ENCODE assay signal across 17 cellular contexts in the genomic region with DNA sequence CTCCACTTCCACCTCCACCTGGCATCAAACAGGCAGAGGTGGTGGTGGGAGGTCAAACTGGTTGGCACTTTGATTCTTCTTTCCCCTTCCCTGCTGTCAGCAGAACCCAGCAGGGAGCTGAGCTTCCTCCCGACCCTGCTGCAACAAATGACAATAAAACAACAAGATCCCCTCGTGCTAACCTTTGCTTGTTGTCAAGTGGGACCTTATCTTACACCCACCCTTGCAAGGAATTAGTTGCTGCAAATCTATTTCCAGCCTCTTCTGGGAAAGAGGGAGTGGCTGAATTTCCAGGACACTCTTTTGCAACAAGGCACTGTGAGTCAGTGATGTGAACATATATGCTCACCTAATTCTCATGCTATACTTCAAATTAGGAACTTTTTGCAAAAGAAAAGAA.
DNase-seq lines count a peak whose midpoint lies in the region; ATAC-seq and TF ChIP-seq lines count a peak whose summit lies in the region.
"Had no signal": no experiment of that assay in that cellular context is flagged by ENCODE, and none has a peak within 500 bp of the region (broad histone marks: within the 10 kb centered on the region; RNA-seq: fewer than 3 reads in every experiment).

No MANE protein-coding gene starts in this region.

- H2BK5ac ChIP-seq in neuronal stem cell (ENCODE audit: low read length) = no peak overlapping the region

- H3K4me1 Mint-ChIP-seq in WTC11 = peaks cover 9% of the 10 kb centered on the region
- H3K4me1 Mint-ChIP-seq in activated T-helper 1 cell treated with anti-CD3 and anti-CD28 coated beads, Interleukin-12 subunit alpha, Interleukin-12 subunit beta, Interleukin-2, Interleukin-4 antibody, amounts not matched to agents 30 ng/mL and 10 ng/mL and 1 ng/mL, durations not matched to agents 14 hours and 24 hours and 36 hours (ENCODE audit: low read depth) = no peaks in the 10 kb centered on the region

- H2AFZ ChIP-seq in neuronal stem cell (ENCODE audit: low read length) = peak overlapping the region; percentile 17
- H2AFZ ChIP-seq: GM23248 had no signal

- H3K9me3 Mint-ChIP-seq in WTC11 = no peaks in the 10 kb centered on the region
- peaks cover 8% of the 10 kb centered on the region for H3K9me3 Mint-ChIP-seq in activated T-helper 1 cell treated with anti-CD3 and anti-CD28 coated beads, Interleukin-12 subunit alpha, Interleukin-12 subunit beta, Interleukin-2, Interleukin-4 antibody, amounts not matched to agents 30 ng/mL and 10 ng/mL and 1 ng/mL, durations not matched to agents 14 hours and 24 hours and 36 hours

- no peak overlapping the region for H3K27ac Mint-ChIP-seq in WTC11
- H3K27ac Mint-ChIP-seq in activated T-helper 1 cell treated with anti-CD3 and anti-CD28 coated beads, Interleukin-12 subunit alpha, Interleukin-12 subunit beta, Interleukin-2, Interleukin-4 antibody, amounts not matched to agents 30 ng/mL and 10 ng/mL and 1 ng/mL, durations not matched to agents 14 hours and 24 hours and 36 hours = no peak overlapping the region

- H3K36me3 ChIP-seq in H7 (replicated peaks; ENCODE audit: control insufficient read depth, insufficient read depth, low read length) = no peaks in the 10 kb centered on the region
- H3K36me3 ChIP-seq in neuronal stem cell (replicated peaks in 1 of 2; ENCODE audit: control insufficient read depth in 2 of 2, insufficient read depth in 2 of 2, low read length in 2 of 2) = no peaks in the 10 kb centered on the region
- H3K36me3 ChIP-seq: SJSA1 had no signal

- H3K18ac ChIP-seq in neuronal stem cell (ENCODE audit: low read length) = no peak overlapping the region

- no peak overlapping the region for H3K23ac ChIP-seq in neuronal stem cell (ENCODE audit: low read depth, low read length, poor library complexity)

- no peaks in the 10 kb centered on the region for H3K79me1 ChIP-seq in neuronal stem cell (ENCODE audit: low read depth, low read length)

- no peak overlapping the region for H2BK120ac ChIP-seq in neuronal stem cell (ENCODE audit: low read depth, low read length)

- no peaks in the 10 kb centered on the region for H3K9me3 ChIP-seq in neuronal stem cell (replicated peaks in 1 of 2; ENCODE audit: control insufficient read depth in 2 of 2, insufficient read depth in 1 of 2, low read depth in 1 of 2, low read length in 2 of 2)
- H3K9me3 ChIP-seq: SJSA1 had no signal

- no peak overlapping the region for H3K9ac ChIP-seq in neuronal stem cell (ENCODE audit: low read depth, low read length, poor library complexity)
- H3K9ac ChIP-seq: GM23248 had no signal

- H4K8ac ChIP-seq in neuronal stem cell (ENCODE audit: low read depth, low read length) = no peak overlapping the region

- intact Hi-C loops in activated T-helper 1 cell treated with anti-CD3 and anti-CD28 coated beads, Interleukin-12 subunit alpha, Interleukin-12 subunit beta, Interleukin-2, Interleukin-4 antibody, amounts not matched to agents 30 ng/mL and 10 ng/mL and 1 ng/mL, durations not matched to agents 14 hours and 24 hours and 36 hours (cut with micrococcal nuclease) = no loop called here

- H3K4me2 ChIP-seq in neuronal stem cell (ENCODE audit: insufficient read depth, low read length, poor library complexity, severe bottlenecking) = no peak overlapping the region

- H3K14ac ChIP-seq in neuronal stem cell (ENCODE audit: low read length) = no peak overlapping the region

- no peak overlapping the region for H2AK5ac ChIP-seq in neuronal stem cell (ENCODE audit: low read depth, low read length)

- no peak overlapping the region for H3K4me3 Mint-ChIP-seq in WTC11
- no peak overlapping the region for H3K4me3 Mint-ChIP-seq in activated T-helper 1 cell treated with anti-CD3 and anti-CD28 coated beads, Interleukin-12 subunit alpha, Interleukin-12 subunit beta, Interleukin-2, Interleukin-4 antibody, amounts not matched to agents 30 ng/mL and 10 ng/mL and 1 ng/mL, durations not matched to agents 14 hours and 24 hours and 36 hours

- no peak overlapping the region for H2BK15ac ChIP-seq in neuronal stem cell (ENCODE audit: low read length)

- H3K27me3 ChIP-seq in H7 (ENCODE audit: control insufficient read depth, insufficient read depth, low read length) (no peaks in the 10 kb centered on the region), neuronal stem cell (ENCODE audit: control insufficient read depth in 3 of 3, insufficient read depth in 3 of 3, low read depth in 1 of 3, low read length in 3 of 3) (no peaks in the 10 kb centered on the region)
- H3K27me3 ChIP-seq: SJSA1 had no signal

- H3K4me1 ChIP-seq in neuronal stem cell (ENCODE audit: control insufficient read depth in 2 of 2, insufficient read depth in 1 of 2, low read depth in 1 of 2, low read length in 2 of 2) = peaks cover 0 to 4% of the 10 kb centered on the region in 2 donors
- H3K4me1 ChIP-seq: SJSA1 had no signal

- WGBS in neuronal stem cell (ENCODE audit: extremely low coverage in 2 of 2, insufficient read length in 2 of 2, insufficient replicate concordance in 1 of 2), 2 donors = no CpG with 5 or more reads among the region's 2 CpGs

- POLR2A ChIA-PET in WTC11 (lab: Charles Lee) = no interaction called here

- DNase-seq in H7 = peak; percentile 4
- no peak for DNase-seq in WTC11 (ENCODE audit: low spot score)
- DNase-seq in fibroblast of pulmonary artery (ENCODE audit: low read depth) = peak; percentile 8
- peak; percentile 5 for DNase-seq in neuronal stem cell (ENCODE audit: low spot score)
- DNase-seq in GF-D8 (lab: John Stamatoyannopoulos, UW) = no peak
- no peak for DNase-seq in pons (ENCODE audit: low spot score)
- DNase-seq in activated T-helper 1 cell treated with anti-CD3 and anti-CD28 coated beads, Interleukin-12 subunit alpha, Interleukin-12 subunit beta, Interleukin-2, Interleukin-4 antibody, amounts not matched to agents 30 ng/mL and 10 ng/mL and 1 ng/mL, durations not matched to agents 14 hours and 24 hours and 36 hours (ENCODE audit: low spot score) = no peak
- DNase-seq: ACHN, Calu3, GM23248, MV-4-11, NCI-H1417, NCI-H187 treated with DMSO at 0.1 percent for 48 hours, NCI-H2171, NCI-H446 treated with DMSO at 0.1 percent for 48 hours, RPMI8226 had no signal

- H4K91ac ChIP-seq in neuronal stem cell (ENCODE audit: low read depth, low read length, poor library complexity) = no peak overlapping the region

- H3K4ac ChIP-seq in neuronal stem cell (ENCODE audit: low read length) = no peak overlapping the region

- no peak for TF ChIP-seq CTCF in WTC11 (IDR thresholded peaks at IDR 0.05)
- no peak for TF ChIP-seq CTCF in fibroblast of pulmonary artery (IDR thresholded peaks at IDR 0.05; ENCODE audit: low read length, missing control alignments)

- H3K36me3 Mint-ChIP-seq in WTC11 = no peaks in the 10 kb centered on the region
- no peaks in the 10 kb centered on the region for H3K36me3 Mint-ChIP-seq in activated T-helper 1 cell treated with anti-CD3 and anti-CD28 coated beads, Interleukin-12 subunit alpha, Interleukin-12 subunit beta, Interleukin-2, Interleukin-4 antibody, amounts not matched to agents 30 ng/mL and 10 ng/mL and 1 ng/mL, durations not matched to agents 14 hours and 24 hours and 36 hours (ENCODE audit: low read depth)

- CTCF ChIA-PET in WTC11 (lab: Charles Lee) = interaction anchor here (1.1 to 1.2 kb wide), 2 partner anchors 11 to 502 kb away, joined by 3 to 5 read pairs; no protein-coding TSS in a partner anchor

- H3K27ac ChIP-seq in neuronal stem cell (replicated peaks; ENCODE audit: low read length) = no peak overlapping the region
- H3K27ac ChIP-seq: GM23248, SJSA1 had no signal

- peak; percentile 68 for ATAC-seq in WTC11

- no peak overlapping the region for H3K4me3 ChIP-seq in H7 (ENCODE audit: insufficient read depth, low read depth, low read length)
- no peak overlapping the region for H3K4me3 ChIP-seq in fibroblast of pulmonary artery (replicated peaks; ENCODE audit: low read depth, low read length)
- no peak overlapping the region for H3K4me3 ChIP-seq in neuronal stem cell (ENCODE audit: low read length in 2 of 2)
- H3K4me3 ChIP-seq: GM23248, SJSA1 had no signal

- H2BK12ac ChIP-seq in neuronal stem cell (ENCODE audit: low read length) = no peak overlapping the region

- no peaks in the 10 kb centered on the region; the same call in 1 of the 2 replicates for H3K27me3 Mint-ChIP-seq in WTC11 (ENCODE audit: low read depth)
- H3K27me3 Mint-ChIP-seq in activated T-helper 1 cell treated with anti-CD3 and anti-CD28 coated beads, Interleukin-12 subunit alpha, Interleukin-12 subunit beta, Interleukin-2, Interleukin-4 antibody, amounts not matched to agents 30 ng/mL and 10 ng/mL and 1 ng/mL, durations not matched to agents 14 hours and 24 hours and 36 hours (ENCODE audit: insufficient read depth) = no peaks in the 10 kb centered on the region

TF ChIP-seq in WTC11, 78 proteins besides CTCF, POLR2A, EP300 and RAD21 (continues in another document):
- no peak for TF ChIP-seq MXD4 (CRISPR knock-in tag; IDR thresholded peaks at IDR 0.05; ENCODE audit: borderline replicate concordance)
- TF ChIP-seq, protein P1, sequence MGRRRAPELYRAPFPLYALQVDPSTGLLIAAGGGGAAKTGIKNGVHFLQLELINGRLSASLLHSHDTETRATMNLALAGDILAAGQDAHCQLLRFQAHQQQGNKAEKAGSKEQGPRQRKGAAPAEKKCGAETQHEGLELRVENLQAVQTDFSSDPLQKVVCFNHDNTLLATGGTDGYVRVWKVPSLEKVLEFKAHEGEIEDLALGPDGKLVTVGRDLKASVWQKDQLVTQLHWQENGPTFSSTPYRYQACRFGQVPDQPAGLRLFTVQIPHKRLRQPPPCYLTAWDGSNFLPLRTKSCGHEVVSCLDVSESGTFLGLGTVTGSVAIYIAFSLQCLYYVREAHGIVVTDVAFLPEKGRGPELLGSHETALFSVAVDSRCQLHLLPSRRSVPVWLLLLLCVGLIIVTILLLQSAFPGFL (CRISPR knock-in tag; IDR thresholded peaks at IDR 0.05; ENCODE audit: borderline replicate concordance) = no peak

Comparison
In these comparisons a context has a peak if more than half of its experiments do, and no peak if none do; other contexts are left out.
1. DNase-seq: peak in H7 (single experiment), fibroblast of pulmonary artery (single experiment) and neuronal stem cell (single experiment); none in WTC11 (single experiment), GF-D8 (single experiment), pons (single experiment) and activated T-helper 1 cell treated with anti-CD3 and anti-CD28 coated beads, Interleukin-12 subunit alpha, Interleukin-12 subunit beta, Interleukin-2, Interleukin-4 antibody, amounts not matched to agents 30 ng/mL and 10 ng/mL and 1 ng/mL, durations not matched to agents 14 hours and 24 hours and 36 hours (single experiment).